In genomic region chr6:148747493-148748160, GRCh38 we compare ENCODE assay signal across 8 cellular contexts. TPM values are rescaled to one million over a fixed set of nuclear protein-coding genes. Genes with fewer than 3 reads are reported as not detected.
A peak's percentile ranks its signal among the peaks of the same experiment; 100 is the strongest.
DNase-seq lines count a peak whose midpoint lies in the region; ATAC-seq and TF ChIP-seq lines count a peak whose summit lies in the region.

No MANE protein-coding gene starts in this region.

- peaks cover 67% of the 10 kb centered on the region for H3K27me3 Mint-ChIP-seq in activated CD8-positive, alpha-beta T cell treated with anti-CD3 and anti-CD28 coated beads, Interleukin-2, amount 10 ng/mL, durations not matched to agents 7 days and 5 days (ENCODE audit: low read depth)

- TF ChIP-seq CTCF in BJ (IDR thresholded peaks at IDR 0.05; ENCODE audit: insufficient read depth, low read depth, low read length) = peak; percentile 16; the same call in 1 of the 2 replicates

- H3K27ac Mint-ChIP-seq in activated CD8-positive, alpha-beta T cell treated with anti-CD3 and anti-CD28 coated beads, Interleukin-2, amount 10 ng/mL, durations not matched to agents 7 days and 5 days = no peak overlapping the region

- CTCF ChIA-PET in BJ (lab: Yijun Ruan, JAX) = interaction anchor here (1.2 to 2.1 kb wide), 7 partner anchors 10 to 278 kb away, joined by 4 to 10 read pairs (median 5); no protein-coding TSS in a partner anchor
- CTCF ChIA-PET in activated CD8-positive, alpha-beta T cell treated with anti-CD3 and anti-CD28 coated beads, Interleukin-2, amount 10 ng/mL, durations not matched to agents 7 days and 5 days (lab: Charles Lee) = interaction anchor here (0.7 to 3.1 kb wide), 2 partner anchors 11 to 490 kb away, joined by 3 to 14 read pairs; no protein-coding TSS in a partner anchor

- POLR2A ChIA-PET in BJ (lab: Charles Lee) = no interaction called here
- POLR2A ChIA-PET in activated CD8-positive, alpha-beta T cell treated with anti-CD3 and anti-CD28 coated beads, Interleukin-2, amount 10 ng/mL, durations not matched to agents 7 days and 5 days (lab: Charles Lee) = interaction anchor here (0.7 kb wide), 1 partner anchor 13 kb away, joined by 3 read pairs; no protein-coding TSS in a partner anchor

- no peaks in the 10 kb centered on the region for H3K9me3 Mint-ChIP-seq in activated CD8-positive, alpha-beta T cell treated with anti-CD3 and anti-CD28 coated beads, Interleukin-2, amount 10 ng/mL, durations not matched to agents 7 days and 5 days (ENCODE audit: insufficient read depth)

- peak; percentile 23 for ATAC-seq in GM19455 (IDR thresholded peaks at IDR 0.05; ENCODE audit: unreplicated experiment)
- ATAC-seq in activated CD8-positive, alpha-beta T cell treated with anti-CD3 and anti-CD28 coated beads, Interleukin-2, amount 10 ng/mL, durations not matched to agents 7 days and 5 days = peak; percentile 61

- H3K36me3 Mint-ChIP-seq in activated CD8-positive, alpha-beta T cell treated with anti-CD3 and anti-CD28 coated beads, Interleukin-2, amount 10 ng/mL, durations not matched to agents 7 days and 5 days (ENCODE audit: low read depth) = no peaks in the 10 kb centered on the region

- no peaks in the 10 kb centered on the region for H3K36me3 ChIP-seq in BJ (ENCODE audit: control insufficient read depth, insufficient read depth, low read length)
- no peaks in the 10 kb centered on the region for H3K36me3 ChIP-seq in mucosa of rectum (ENCODE audit: control insufficient read depth in 2 of 2, insufficient read depth in 2 of 2, low read length in 2 of 2)
- H3K36me3 ChIP-seq in thymus (ENCODE audit: control insufficient read depth, insufficient read depth) = no peaks in the 10 kb centered on the region

- H3K4me3 Mint-ChIP-seq in activated CD8-positive, alpha-beta T cell treated with anti-CD3 and anti-CD28 coated beads, Interleukin-2, amount 10 ng/mL, durations not matched to agents 7 days and 5 days = peak overlapping the region; percentile 60

- H3K4me1 ChIP-seq in mucosa of rectum (ENCODE audit: control insufficient read depth in 2 of 2, insufficient read depth in 2 of 2, low read length in 2 of 2) = peaks cover 3 to 4% of the 10 kb centered on the region in 2 donors
- peaks cover 10% of the 10 kb centered on the region for H3K4me1 ChIP-seq in thymus (ENCODE audit: control insufficient read depth, insufficient read depth, low read length)

- H3K27ac ChIP-seq in epithelial cell of prostate (peak overlapping the region; percentile 61), mucosa of rectum (ENCODE audit: low read depth in 2 of 2, low read length in 2 of 2) (peak overlapping the region; percentile 56 to 58), thymus (ENCODE audit: low read depth) (peak overlapping the region; percentile 77)

- H3K4me3 ChIP-seq in BJ (ENCODE audit: low read depth, low read length) = peak overlapping the region; percentile 81
- H3K4me3 ChIP-seq in mucosa of rectum (ENCODE audit: low read length in 2 of 2) = peak overlapping the region; percentile 72 to 74
- peak overlapping the region; percentile 48 for H3K4me3 ChIP-seq in thymus (ENCODE audit: low read length)

- WGBS in thymus = under 1% methylated on average over 66 of the region's 66 CpGs

- H3K27me3 ChIP-seq in BJ (ENCODE audit: control insufficient read depth, insufficient read depth, low read length) (no peaks in the 10 kb centered on the region), mucosa of rectum (ENCODE audit: control insufficient read depth in 2 of 2, insufficient read depth in 2 of 2, low read length in 2 of 2) (peaks cover 18 to 24% of the 10 kb centered on the region in 2 donors), thymus (ENCODE audit: control insufficient read depth, insufficient read depth) (no peaks in the 10 kb centered on the region)

- peaks cover 19% of the 10 kb centered on the region for H3K4me1 Mint-ChIP-seq in activated CD8-positive, alpha-beta T cell treated with anti-CD3 and anti-CD28 coated beads, Interleukin-2, amount 10 ng/mL, durations not matched to agents 7 days and 5 days (ENCODE audit: low read depth)

- peak overlapping the region; percentile 24 to 62 for H3K9ac ChIP-seq in mucosa of rectum (ENCODE audit: low read depth in 1 of 2, low read length in 2 of 2)

- DNase-seq in BJ (ENCODE audit: low read depth) = no peak
- peak; percentile 17 for DNase-seq in NCI-H1417 treated with DMSO at 0.1 percent for 48 hours (lab: John Stamatoyannopoulos, UW)
- peak; percentile 43 for DNase-seq in activated CD8-positive, alpha-beta T cell treated with anti-CD3 and anti-CD28 coated beads, Interleukin-2, amount 10 ng/mL, durations not matched to agents 7 days and 5 days
- no peak for DNase-seq in epithelial cell of prostate (ENCODE audit: low read depth, low spot score)
- DNase-seq in NCI-H2196 (lab: John Stamatoyannopoulos, UW; ENCODE audit: unreplicated experiment) = no peak

- H3K9me3 ChIP-seq in mucosa of rectum (ENCODE audit: control insufficient read depth in 2 of 2, low read length in 2 of 2) = no peaks in the 10 kb centered on the region
- H3K9me3 ChIP-seq in thymus (ENCODE audit: control insufficient read depth) = no peaks in the 10 kb centered on the region

RNA-seq across cellular contexts. Expression of gene UST, which starts 0.8 kb away (rescaled TPM):
- polyA plus RNA-seq in BJ (2011; rRNA removed) (6.8 and 11.6 TPM in 2 replicates), thymus (6.3 TPM)
- 6.1 and 11.4 TPM in 2 replicates for polyA minus RNA-seq in BJ (2011; rRNA and poly(A)+ RNA removed)
- total RNA-seq in activated CD8-positive, alpha-beta T cell treated with anti-CD3 and anti-CD28 coated beads, Interleukin-2, amount 10 ng/mL, durations not matched to agents 7 days and 5 days = under 1 TPM; 0.16 to 0.42 TPM

Comparison
In these comparisons a context has a peak if more than half of its experiments do, and no peak if none do; other contexts are left out.
1. DNase-seq: peak in NCI-H1417 treated with DMSO at 0.1 percent for 48 hours (single experiment) and activated CD8-positive, alpha-beta T cell treated with anti-CD3 and anti-CD28 coated beads, Interleukin-2, amount 10 ng/mL, durations not matched to agents 7 days and 5 days (single experiment); none in BJ (single experiment), epithelial cell of prostate (single experiment) and NCI-H2196 (single experiment).
2. Peak in every context shown above with its lines, with median percentiles within 50 percentile points of each other: H3K4me3 ChIP-seq and H3K27ac ChIP-seq.